1 cellular context compared by ENCODE assay signal in the genomic region with DNA sequence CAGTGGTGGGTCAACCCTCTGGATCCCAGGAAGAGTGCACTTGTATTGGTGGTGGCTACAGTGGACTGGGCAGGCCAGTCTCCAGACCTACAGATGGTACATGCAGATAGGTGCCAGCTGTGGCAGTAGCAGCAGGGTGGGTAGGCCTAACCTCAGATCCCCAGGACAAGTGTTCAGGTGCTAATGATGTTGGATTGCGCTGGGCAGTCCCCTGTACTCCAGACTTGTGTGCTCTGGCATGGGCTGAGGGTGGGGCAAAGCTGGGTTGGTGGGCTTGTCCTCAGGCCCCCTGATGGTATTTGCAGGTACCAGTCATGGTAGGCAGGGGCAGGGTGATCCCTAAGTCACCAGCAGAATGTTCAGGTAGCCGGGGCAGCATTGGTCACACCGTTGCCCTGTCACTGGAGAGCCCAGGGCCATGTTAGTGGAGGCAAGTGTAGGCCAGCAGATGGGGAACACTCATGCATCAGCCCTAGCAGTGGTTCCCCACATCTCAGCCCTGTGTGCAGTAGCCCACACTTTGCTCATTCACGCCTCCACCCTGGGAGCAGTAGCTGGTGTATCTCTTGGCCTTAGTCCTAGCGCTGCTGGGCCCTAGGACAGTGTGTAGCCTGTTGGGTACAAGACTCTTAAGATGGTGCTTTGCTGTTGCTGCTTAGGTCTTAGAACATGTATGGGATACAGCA.
TF ChIP-seq lines count a peak whose summit lies in the region.

No MANE protein-coding gene starts in this region.

TF ChIP-seq in A549, 52 proteins besides CTCF, POLR2A, EP300 and RAD21 (continued from another document):
- TF ChIP-seq, protein P1, sequence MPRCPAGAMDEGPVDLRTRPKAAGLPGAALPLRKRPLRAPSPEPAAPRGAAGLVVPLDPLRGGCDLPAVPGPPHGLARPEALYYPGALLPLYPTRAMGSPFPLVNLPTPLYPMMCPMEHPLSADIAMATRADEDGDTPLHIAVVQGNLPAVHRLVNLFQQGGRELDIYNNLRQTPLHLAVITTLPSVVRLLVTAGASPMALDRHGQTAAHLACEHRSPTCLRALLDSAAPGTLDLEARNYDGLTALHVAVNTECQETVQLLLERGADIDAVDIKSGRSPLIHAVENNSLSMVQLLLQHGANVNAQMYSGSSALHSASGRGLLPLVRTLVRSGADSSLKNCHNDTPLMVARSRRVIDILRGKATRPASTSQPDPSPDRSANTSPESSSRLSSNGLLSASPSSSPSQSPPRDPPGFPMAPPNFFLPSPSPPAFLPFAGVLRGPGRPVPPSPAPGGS (IDR thresholded peaks at IDR 0.05) = no peak
- TF ChIP-seq NFE2L2 (conservative IDR thresholded peaks at IDR 0.05; ENCODE audit: low read length) = no peak
- no peak for TF ChIP-seq CEBPB (IDR thresholded peaks at IDR 0.05)
- TF ChIP-seq PBX3 (IDR thresholded peaks at IDR 0.05) = no peak
- TF ChIP-seq CBX8 (IDR thresholded peaks at IDR 0.05) = no peak
- no peak for TF ChIP-seq EHMT2 (IDR thresholded peaks at IDR 0.05; ENCODE audit: low read depth)
